ENCODE assay signal across 22 cellular contexts in genomic region chr11:65907878-65908277, GRCh38. TPM values are rescaled to one million over a fixed set of nuclear protein-coding genes. Genes with fewer than 3 reads are reported as not detected.
DNase-seq lines count a peak whose midpoint lies in the region; ATAC-seq, FAIRE-seq and TF ChIP-seq lines count a peak whose summit lies in the region.
"Had no signal": no experiment of that assay in that cellular context is flagged by ENCODE, and none has a peak within 500 bp of the region (broad histone marks: within the 10 kb centered on the region; RNA-seq: fewer than 3 reads in every experiment).

No MANE protein-coding gene starts in this region.

- ATAC-seq in A549: no peak
- ATAC-seq in Panc1: no peak
- no peak for ATAC-seq in GM19035 (IDR thresholded peaks at IDR 0.05; ENCODE audit: unreplicated experiment)
- ATAC-seq: GM23338 had no signal

- TF ChIP-seq RAD21 in A549 (conservative IDR thresholded peaks at IDR 0.05 in 1 of 2, IDR thresholded peaks at IDR 0.05 in 1 of 2): no peak

- no peaks in the 10 kb centered on the region for H4K20me1 ChIP-seq in neural progenitor cell (ENCODE audit: low read depth)

- H3K9me3 Mint-ChIP-seq in Calu3 (ENCODE audit: low read depth, unreplicated experiment): no peaks in the 10 kb centered on the region
- no peaks in the 10 kb centered on the region for H3K9me3 Mint-ChIP-seq in neural progenitor cell
- H3K9me3 Mint-ChIP-seq: CD4-positive, alpha-beta T cell; GM23338 had no signal

- H3K27me3 ChIP-seq in Panc1 (ENCODE audit: control insufficient read depth, insufficient read depth, low read length): no peaks in the 10 kb centered on the region
- H3K27me3 ChIP-seq in neural progenitor cell: peaks cover 67% of the 10 kb centered on the region

- H3K36me3 ChIP-seq in Panc1 (ENCODE audit: control insufficient read depth, insufficient read depth, low read length): no peaks in the 10 kb centered on the region
- H3K36me3 ChIP-seq in neural progenitor cell: no peaks in the 10 kb centered on the region

- CTCF ChIA-PET in A549 (lab: Yijun Ruan, JAX) (interaction anchor here (31.6 kb wide), 1 partner anchor 14 kb away, joined by 618 read pairs; the partner anchor contains the start of genes CCDC85B, FIBP and FOSL1), Calu3 (lab: Charles Lee) (interaction anchor here (0.7 kb wide), 1 partner anchor 26 kb away, joined by 4 read pairs; no protein-coding TSS in a partner anchor), Panc1 (lab: Charles Lee) (no interaction called here)

- H3K9me3 ChIP-seq in A549 (no peaks in the 10 kb centered on the region), Panc1 (ENCODE audit: control insufficient read depth, insufficient read depth, low read depth, low read length) (no peaks in the 10 kb centered on the region), neural progenitor cell (ENCODE audit: low read depth) (no peaks in the 10 kb centered on the region)
- H3K9me3 ChIP-seq: Caco-2 had no signal

- in situ Hi-C loops in Panc1 (cut with HindIII; ENCODE audit: low pct_unique_long_range_greater_than_20kb, low sequenced_read_pairs): no loop called here

- no peaks in the 10 kb centered on the region for H3K79me2 ChIP-seq in neural progenitor cell (ENCODE audit: low read depth)

- intact Hi-C loops in Calu3 (cut with micrococcal nuclease; ENCODE audit: unreplicated experiment) (no loop called here), Panc1 (cut with micrococcal nuclease; ENCODE audit: unreplicated experiment) (no loop called here)

- H3K27ac Mint-ChIP-seq in Calu3 (ENCODE audit: unreplicated experiment): peak overlapping the region; percentile 56
- no peak overlapping the region for H3K27ac Mint-ChIP-seq in neural progenitor cell
- H3K27ac Mint-ChIP-seq: CD4-positive, alpha-beta T cell; GM23338 had no signal

- H3K36me3 Mint-ChIP-seq in Calu3 (ENCODE audit: insufficient read depth, unreplicated experiment): peaks cover 12% of the 10 kb centered on the region
- H3K36me3 Mint-ChIP-seq in neural progenitor cell: no peaks in the 10 kb centered on the region

- no peaks in the 10 kb centered on the region for H3K27me3 Mint-ChIP-seq in Calu3 (ENCODE audit: unreplicated experiment)
- peaks cover 8% of the 10 kb centered on the region for H3K27me3 Mint-ChIP-seq in neural progenitor cell (ENCODE audit: insufficient read depth, low read depth)

- H3K9ac ChIP-seq in neural progenitor cell: no peak overlapping the region

- H3K4me3 ChIP-seq in A549: no peak overlapping the region
- no peak overlapping the region for H3K4me3 ChIP-seq in Panc1 (ENCODE audit: low read depth in 2 of 2, low read length in 2 of 2)
- no peak overlapping the region for H3K4me3 ChIP-seq in neural progenitor cell
- H3K4me3 ChIP-seq: GM23338 had no signal

- no peak for TF ChIP-seq CTCF in A549 (IDR thresholded peaks at IDR 0.05)
- no peak for TF ChIP-seq CTCF in Calu3 (IDR thresholded peaks at IDR 0.05; ENCODE audit: unreplicated experiment)
- TF ChIP-seq CTCF in Panc1 (IDR thresholded peaks at IDR 0.05): no peak
- TF ChIP-seq CTCF in neural progenitor cell (IDR thresholded peaks at IDR 0.05): no peak

- no peak overlapping the region for H2AFZ ChIP-seq in neural progenitor cell (replicated peaks)
- H2AFZ ChIP-seq: GM23338 had no signal

- POLR2A ChIA-PET in A549 (lab: Yijun Ruan, JAX): interaction anchor here (1.0 kb wide), 1 partner anchor 7 kb away, joined by 3 read pairs; no protein-coding TSS in a partner anchor
- POLR2A ChIA-PET in Panc1 (lab: Charles Lee): interaction anchor here (0.6 kb wide), 1 partner anchor 56 kb away, joined by 5 read pairs; no protein-coding TSS in a partner anchor

- peaks cover 3% of the 10 kb centered on the region for H3F3A ChIP-seq in neural progenitor cell (ENCODE audit: low read depth)

- BruUV-seq in Calu3 (replicated peaks; lab: Mats Ljungman, UMichigan): no TSS peak
- BruUV-seq in Panc1 (replicated peaks; lab: Mats Ljungman, UMichigan): no TSS peak

- H3K4me1 Mint-ChIP-seq in Calu3 (ENCODE audit: low read depth, unreplicated experiment): peaks cover 56% of the 10 kb centered on the region
- peaks cover 20% of the 10 kb centered on the region for H3K4me1 Mint-ChIP-seq in neural progenitor cell

- no peak for TF ChIP-seq POLR2A in A549 (IDR thresholded peaks at IDR 0.05; ENCODE audit: low read length)

- no peak for DNase-seq in A549 (ENCODE audit: low read depth in 1 of 2, low spot score in 1 of 2)
- no peak for DNase-seq in Calu3
- DNase-seq in Panc1 (ENCODE audit: low read depth, low spot score): no peak
- no peak for DNase-seq in neural progenitor cell (ENCODE audit: low spot score)
- no peak for DNase-seq in amniotic stem cell (lab: John Stamatoyannopoulos, UW)
- DNase-seq in HT-29 (ENCODE audit: low spot score): no peak
- DNase-seq: AML-193; Caco-2; CD4-positive, alpha-beta T cell; DMS153; DMS79; GDM1; HCEC 1CT had no signal

- H3K4me3 Mint-ChIP-seq in Calu3 (ENCODE audit: low read depth, unreplicated experiment): no peak overlapping the region
- peak overlapping the region; percentile 64 for H3K4me3 Mint-ChIP-seq in neural progenitor cell
- H3K4me3 Mint-ChIP-seq: CD4-positive, alpha-beta T cell; GM23338 had no signal

- FAIRE-seq in A549 (lab: Jason Lieb, UNC): no peak
- FAIRE-seq: A204.1, GM12892, GM18507, H54, HTR-8/SVneo had no signal

- H3K27ac ChIP-seq in A549 (no peak overlapping the region), Panc1 (ENCODE audit: low read length) (peak overlapping the region; percentile 99), neural progenitor cell (no peak overlapping the region)
- H3K27ac ChIP-seq: C4-2B, HL-60 had no signal

- TF ChIP-seq EP300 in A549 (IDR thresholded peaks at IDR 0.05): no peak

- H3K4me1 ChIP-seq in A549: peaks cover 39% of the 10 kb centered on the region
- H3K4me1 ChIP-seq in Panc1 (ENCODE audit: control insufficient read depth, insufficient read depth, low read length): peaks cover 80% of the 10 kb centered on the region
- no peaks in the 10 kb centered on the region for H3K4me1 ChIP-seq in neural progenitor cell

- H3K4me2 ChIP-seq in A549 (no peak overlapping the region), neural progenitor cell (no peak overlapping the region)
- H3K4me2 ChIP-seq: GM23338 had no signal

- WGBS in A549 (ENCODE audit: missing lambda C conversion rate): 88% methylated on average over 6 of the region's 6 CpGs

RNA-seq across cellular contexts. Expression of gene FOSL1, which starts 7.7 kb away (rescaled TPM):
- polyA plus RNA-seq in A549 (2011; rRNA removed): 6.7 and 9.6 TPM in 2 replicates
- 25.5 and 36.0 TPM in 2 replicates for polyA plus RNA-seq in A549 (2012; cell fraction: cytosol; rRNA removed)
- 52.3 and 65.0 TPM in 2 replicates for polyA plus RNA-seq in A549 (2012; cell fraction: nucleus; rRNA removed)
- 24.1 to 55.8 TPM (median 24.1 TPM) in 3 replicates for polyA plus RNA-seq in A549 (2017; fragmentation: RNase III; extraction: RNeasy Plus Mini Kit Qiagen cat#74134 plus additional on column Dnase treatment)
- polyA minus RNA-seq in A549 (2011; rRNA and poly(A)+ RNA removed): 12.7 and 21.5 TPM in 2 replicates
- 69.8 and 76.1 TPM in 2 replicates for total RNA-seq in Calu3 (2022)
- total RNA-seq in Panc1 (2021; ENCODE audit: unreplicated experiment): 186 TPM
- polyA plus RNA-seq in Panc1 (2012; ENCODE audit: insufficient read length): 149 TPM
- total RNA-seq in neural progenitor cell (ENCODE audit: low replicate concordance): not detected in 2 replicates
- 123 and 140 TPM in 2 replicates for total RNA-seq in HT-29 (2014; rRNA removed; shearing (Covaris generic))

RNA-seq across cellular contexts. Expression of gene C11orf68, which starts 11.0 kb away (rescaled TPM):
- polyA plus RNA-seq in A549 (2011; rRNA removed) (10.6 and 17.2 TPM in 2 replicates), A549 (2017; fragmentation: RNase III; extraction: RNeasy Plus Mini Kit Qiagen cat#74134 plus additional on column Dnase treatment) (16.5 to 23.1 TPM (median 17.0 TPM) in 3 replicates)
- polyA plus RNA-seq in A549 (2012; cell fraction: cytosol; rRNA removed): 44.8 and 63.9 TPM in 2 replicates
- polyA plus RNA-seq in A549 (2012; cell fraction: nucleus; rRNA removed): 72.3 and 76.6 TPM in 2 replicates
- 17.6 and 18.3 TPM in 2 replicates for polyA minus RNA-seq in A549 (2011; rRNA and poly(A)+ RNA removed)
- total RNA-seq in Calu3 (2022) (25.9 and 27.4 TPM in 2 replicates), Panc1 (2021; ENCODE audit: unreplicated experiment) (84.7 TPM), neural progenitor cell (ENCODE audit: low replicate concordance) (6.9 and 22.4 TPM in 2 replicates)
- polyA plus RNA-seq in Panc1 (2012; ENCODE audit: insufficient read length): 90.5 TPM
- total RNA-seq in HT-29 (2014; rRNA removed; shearing (Covaris generic)): 21.7 and 24.5 TPM in 2 replicates

RNA-seq across cellular contexts. Expression of gene DRAP1, which starts 11.3 kb away (rescaled TPM):
- 27.8 and 73.7 TPM in 2 replicates for polyA plus RNA-seq in A549 (2011; rRNA removed)
- 203 and 266 TPM in 2 replicates for polyA plus RNA-seq in A549 (2012; cell fraction: cytosol; rRNA removed)
- polyA plus RNA-seq in A549 (2012; cell fraction: nucleus; rRNA removed): 143 and 147 TPM in 2 replicates
- polyA plus RNA-seq in A549 (2017; fragmentation: RNase III; extraction: RNeasy Plus Mini Kit Qiagen cat#74134 plus additional on column Dnase treatment): 143 to 187 TPM (median 143 TPM) in 3 replicates
- polyA minus RNA-seq in A549 (2011; rRNA and poly(A)+ RNA removed): 13.0 and 18.6 TPM in 2 replicates
- 106 and 114 TPM in 2 replicates for total RNA-seq in Calu3 (2022)
- 581 TPM for total RNA-seq in Panc1 (2021; ENCODE audit: unreplicated experiment)
- 845 TPM for polyA plus RNA-seq in Panc1 (2012; ENCODE audit: insufficient read length)
- 51.0 and 74.8 TPM in 2 replicates for total RNA-seq in neural progenitor cell (ENCODE audit: low replicate concordance)
- total RNA-seq in HT-29 (2014; rRNA removed; shearing (Covaris generic)): 208 and 228 TPM in 2 replicates

RNA-seq across cellular contexts. Expression of gene CCDC85B, which starts 17.4 kb away (rescaled TPM):
- polyA plus RNA-seq in A549 (2011; rRNA removed) (5.4 and 7.3 TPM in 2 replicates), A549 (2017; fragmentation: RNase III; extraction: RNeasy Plus Mini Kit Qiagen cat#74134 plus additional on column Dnase treatment) (24.3 to 35.2 TPM (median 27.5 TPM) in 3 replicates)
- 66.8 and 76.8 TPM in 2 replicates for polyA plus RNA-seq in A549 (2012; cell fraction: cytosol; rRNA removed)
- 45.5 and 55.1 TPM in 2 replicates for polyA plus RNA-seq in A549 (2012; cell fraction: nucleus; rRNA removed)
- polyA minus RNA-seq in A549 (2011; rRNA and poly(A)+ RNA removed): 1.7 and 2.4 TPM in 2 replicates
- total RNA-seq in Calu3 (2022) (26.6 and 30.2 TPM in 2 replicates), Panc1 (2021; ENCODE audit: unreplicated experiment) (85.4 TPM), neural progenitor cell (ENCODE audit: low replicate concordance) (3.9 and 23.1 TPM in 2 replicates)
- polyA plus RNA-seq in Panc1 (2012; ENCODE audit: insufficient read length): 188 TPM
- total RNA-seq in HT-29 (2014; rRNA removed; shearing (Covaris generic)): 148 and 155 TPM in 2 replicates

RNA-seq across cellular contexts. Expression of gene FIBP, which starts 19.6 kb away (rescaled TPM):
- 72.2 and 83.0 TPM in 2 replicates for polyA plus RNA-seq in A549 (2011; rRNA removed)
- polyA plus RNA-seq in A549 (2012; cell fraction: cytosol; rRNA removed): 119 and 157 TPM in 2 replicates
- polyA plus RNA-seq in A549 (2012; cell fraction: nucleus; rRNA removed): 121 and 152 TPM in 2 replicates
- polyA plus RNA-seq in A549 (2017; fragmentation: RNase III; extraction: RNeasy Plus Mini Kit Qiagen cat#74134 plus additional on column Dnase treatment): 60.4 to 66.2 TPM (median 65.3 TPM) in 3 replicates
- 81.2 and 91.4 TPM in 2 replicates for polyA minus RNA-seq in A549 (2011; rRNA and poly(A)+ RNA removed)
- total RNA-seq in Calu3 (2022): 75.8 and 79.2 TPM in 2 replicates
- total RNA-seq in Panc1 (2021; ENCODE audit: unreplicated experiment): 105 TPM
- 154 TPM for polyA plus RNA-seq in Panc1 (2012; ENCODE audit: insufficient read length)
- 92.1 and 113 TPM in 2 replicates for total RNA-seq in neural progenitor cell (ENCODE audit: low replicate concordance)
- total RNA-seq in HT-29 (2014; rRNA removed; shearing (Covaris generic)): 302 and 303 TPM in 2 replicates

Comparison
In these comparisons a context has a peak if more than half of its experiments do, and no peak if none do; other contexts are left out.
1. RNA of gene FOSL1, which starts 7.7 kb away (total RNA-seq): 186 TPM in Panc1 (single experiment), 123 to 140 TPM in HT-29 and 69.8 to 76.1 TPM in Calu3; not detected in neural progenitor cell; every median in the first group is over 10 times any median in the second.